Comparison of ENCODE assay signal across 1 cellular context in the genomic region with DNA sequence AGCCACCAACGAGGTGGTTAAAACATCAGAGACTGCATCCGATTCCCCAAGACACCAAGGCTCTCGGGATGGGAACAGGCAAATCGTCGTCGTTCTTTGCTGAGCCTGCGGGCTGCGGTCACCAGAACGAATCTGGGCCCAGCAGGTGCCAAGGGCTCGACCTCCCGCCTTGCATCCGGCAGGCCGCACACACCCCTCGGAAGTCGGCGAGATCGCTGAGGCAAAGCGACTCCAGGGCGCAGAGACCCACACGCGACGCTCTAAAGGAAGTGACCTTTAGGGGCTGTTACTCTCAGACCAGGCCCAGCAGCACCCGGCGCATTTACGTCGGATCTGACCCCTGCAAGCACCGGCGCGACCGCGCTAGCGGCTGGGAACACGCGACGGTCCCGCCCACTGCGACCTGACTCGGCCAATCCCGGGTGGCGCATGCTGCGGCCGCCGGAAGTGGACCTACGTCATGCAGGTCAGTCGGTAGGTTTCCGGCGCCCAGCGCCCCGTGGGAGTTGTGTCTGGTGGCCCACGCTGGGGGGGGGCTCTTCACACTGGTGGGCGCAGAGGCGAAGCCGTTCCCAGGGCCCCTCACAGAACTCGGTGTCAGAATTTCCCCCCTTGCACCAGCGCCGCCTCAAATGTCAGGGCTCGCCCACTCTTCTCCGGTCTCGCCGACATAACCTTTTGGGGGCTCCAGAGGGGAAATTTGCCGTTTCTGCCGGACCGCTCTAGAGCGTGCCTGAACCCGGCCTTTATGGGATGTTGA.
TF ChIP-seq lines count a peak whose summit lies in the region.

No MANE protein-coding gene starts in this region.

TF ChIP-seq in K562, 482 proteins besides CTCF, POLR2A, EP300 and RAD21 (continued from another document and continues in another):
- TF ChIP-seq YY1 (IDR thresholded peaks at IDR 0.05; ENCODE audit: borderline replicate concordance in 1 of 3, control insufficient read depth in 1 of 3, extremely low read depth in 1 of 3, insufficient read depth in 3 of 3, insufficient read length in 1 of 3, insufficient replicate concordance in 2 of 3, low read depth in 1 of 3, low read length in 2 of 3) (peak in 1 of 3 experiments; percentile 20), PTBP1 (IDR thresholded peaks at IDR 0.05; ENCODE audit: low read depth, low read length) (no peak), HCFC1 (IDR thresholded peaks at IDR 0.05; ENCODE audit: low read depth, low read length) (peak; percentile 75), ZNF507 (tag; conservative IDR thresholded peaks at IDR 0.05) (no peak), KLF6 (CRISPR knock-in tag; IDR thresholded peaks at IDR 0.05; ENCODE audit: borderline replicate concordance) (no peak), LCOR (CRISPR knock-in tag; IDR thresholded peaks at IDR 0.05) (0 out of 2 replicates have a peak, but pooled peaks have one; percentile 85), ZNF766 (CRISPR knock-in tag; conservative IDR thresholded peaks at IDR 0.05) (peak; percentile 72), POLR2B (IDR thresholded peaks at IDR 0.05; ENCODE audit: low read depth, partially characterized antibody) (peak; percentile 75), KLF13 (tag; IDR thresholded peaks at IDR 0.05; ENCODE audit: borderline replicate concordance, low read depth) (peak; percentile 46; the same call in 1 of the 2 replicates), BRCA1 (IDR thresholded peaks at IDR 0.05) (no peak), BRCA1 (CRISPR knock-in tag; IDR thresholded peaks at IDR 0.05) (no peak), HDAC1 (IDR thresholded peaks at IDR 0.05) (peak in 1 of 2 experiments; percentile 81; a peak in 2 of 4 replicates), L3MBTL2 (IDR thresholded peaks at IDR 0.05) (peak; percentile 96), MTA3 (IDR thresholded peaks at IDR 0.05; ENCODE audit: borderline replicate concordance) (peak; percentile 85), ZNF239 (CRISPR knock-in tag; IDR thresholded peaks at IDR 0.05) (no peak), HDAC8 (tag; IDR thresholded peaks at IDR 0.05) (no peak; the same call in 1 of the 2 replicates), CREM (IDR thresholded peaks at IDR 0.05; ENCODE audit: low read depth) (peak; percentile 97), EWSR1 (IDR thresholded peaks at IDR 0.05; ENCODE audit: borderline replicate concordance, low read depth, partially characterized antibody) (no peak), FOXA3 (CRISPR knock-in tag; conservative IDR thresholded peaks at IDR 0.05 in 1 of 2, IDR thresholded peaks at IDR 0.05 in 1 of 2) (0 out of 4 replicates have a peak, but pooled peaks of 1 of the 2 experiments have one; percentile 51), C11orf30 (IDR thresholded peaks at IDR 0.05; ENCODE audit: low read depth) (peak; percentile 93), ZZZ3 (IDR thresholded peaks at IDR 0.05) (0 out of 2 replicates have a peak, but pooled peaks have one; percentile 73), MAFK (IDR thresholded peaks at IDR 0.05; ENCODE audit: low read length) (no peak), COPS2 (conservative IDR thresholded peaks at IDR 0.05) (no peak), ZSCAN29 (IDR thresholded peaks at IDR 0.05) (no peak), CEBPB (tag; IDR thresholded peaks at IDR 0.05) (no peak), MBD2 (IDR thresholded peaks at IDR 0.05; ENCODE audit: borderline replicate concordance, low read depth) (peak; percentile 81), NFE2 (IDR thresholded peaks at IDR 0.05; ENCODE audit: low read depth) (no peak), JUN (IDR thresholded peaks at IDR 0.05; ENCODE audit: borderline replicate concordance, low read depth, low read length) (peak; percentile 54; the same call in 1 of the 2 replicates), JUN (CRISPR knock-in tag; IDR thresholded peaks at IDR 0.05; ENCODE audit: borderline replicate concordance) (no peak), SNRNP70 (optimal IDR thresholded peaks at IDR 0.05; ENCODE audit: low read depth, low read length) (no peak), ZNF408 (CRISPR knock-in tag; IDR thresholded peaks at IDR 0.05; ENCODE audit: low read depth) (no peak), ZNF76 (CRISPR knock-in tag; IDR thresholded peaks at IDR 0.05; ENCODE audit: borderline replicate concordance) (no peak), WHSC1 (IDR thresholded peaks at IDR 0.05; ENCODE audit: low read length) (no peak), FOXJ2 (tag; IDR thresholded peaks at IDR 0.05) (no peak), SNIP1 (IDR thresholded peaks at IDR 0.05; ENCODE audit: low read depth) (no peak), SMAD3 (CRISPR knock-in tag; conservative IDR thresholded peaks at IDR 0.05) (0 out of 2 replicates have a peak, but pooled peaks have one; percentile 50), NFIX (CRISPR knock-in tag; IDR thresholded peaks at IDR 0.05; ENCODE audit: low read depth) (no peak)
- TF ChIP-seq, protein P1, sequence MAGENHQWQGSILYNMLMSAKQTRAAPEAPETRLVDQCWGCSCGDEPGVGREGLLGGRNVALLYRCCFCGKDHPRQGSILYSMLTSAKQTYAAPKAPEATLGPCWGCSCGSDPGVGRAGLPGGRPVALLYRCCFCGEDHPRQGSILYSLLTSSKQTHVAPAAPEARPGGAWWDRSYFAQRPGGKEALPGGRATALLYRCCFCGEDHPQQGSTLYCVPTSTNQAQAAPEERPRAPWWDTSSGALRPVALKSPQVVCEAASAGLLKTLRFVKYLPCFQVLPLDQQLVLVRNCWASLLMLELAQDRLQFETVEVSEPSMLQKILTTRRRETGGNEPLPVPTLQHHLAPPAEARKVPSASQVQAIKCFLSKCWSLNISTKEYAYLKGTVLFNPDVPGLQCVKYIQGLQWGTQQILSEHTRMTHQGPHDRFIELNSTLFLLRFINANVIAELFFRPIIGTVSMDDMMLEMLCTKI (IDR thresholded peaks at IDR 0.05; ENCODE audit: partially characterized antibody), result no peak
- TF ChIP-seq, protein P2, sequence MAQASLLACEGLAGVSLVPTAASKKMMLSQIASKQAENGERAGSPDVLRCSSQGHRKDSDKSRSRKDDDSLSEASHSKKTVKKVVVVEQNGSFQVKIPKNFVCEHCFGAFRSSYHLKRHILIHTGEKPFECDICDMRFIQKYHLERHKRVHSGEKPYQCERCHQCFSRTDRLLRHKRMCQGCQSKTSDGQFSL (CRISPR knock-in tag; IDR thresholded peaks at IDR 0.05), result peak; percentile 98
- TF ChIP-seq, protein P2 (tag; IDR thresholded peaks at IDR 0.05), result peak in 1 of 2 experiments; percentile 91; a peak in 2 of 4 replicates
- TF ChIP-seq, protein P3, sequence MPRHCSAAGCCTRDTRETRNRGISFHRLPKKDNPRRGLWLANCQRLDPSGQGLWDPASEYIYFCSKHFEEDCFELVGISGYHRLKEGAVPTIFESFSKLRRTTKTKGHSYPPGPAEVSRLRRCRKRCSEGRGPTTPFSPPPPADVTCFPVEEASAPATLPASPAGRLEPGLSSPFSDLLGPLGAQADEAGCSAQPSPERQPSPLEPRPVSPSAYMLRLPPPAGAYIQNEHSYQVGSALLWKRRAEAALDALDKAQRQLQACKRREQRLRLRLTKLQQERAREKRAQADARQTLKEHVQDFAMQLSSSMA (CRISPR knock-in tag; IDR thresholded peaks at IDR 0.05), result no peak
- TF ChIP-seq, protein P4, sequence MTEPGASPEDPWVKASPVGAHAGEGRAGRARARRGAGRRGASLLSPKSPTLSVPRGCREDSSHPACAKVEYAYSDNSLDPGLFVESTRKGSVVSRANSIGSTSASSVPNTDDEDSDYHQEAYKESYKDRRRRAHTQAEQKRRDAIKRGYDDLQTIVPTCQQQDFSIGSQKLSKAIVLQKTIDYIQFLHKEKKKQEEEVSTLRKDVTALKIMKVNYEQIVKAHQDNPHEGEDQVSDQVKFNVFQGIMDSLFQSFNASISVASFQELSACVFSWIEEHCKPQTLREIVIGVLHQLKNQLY (CRISPR knock-in tag; conservative IDR thresholded peaks at IDR 0.05), result 0 out of 4 replicates have a peak, but pooled peaks of 1 of the 2 experiments have one; percentile 48
- TF ChIP-seq, protein P5, sequence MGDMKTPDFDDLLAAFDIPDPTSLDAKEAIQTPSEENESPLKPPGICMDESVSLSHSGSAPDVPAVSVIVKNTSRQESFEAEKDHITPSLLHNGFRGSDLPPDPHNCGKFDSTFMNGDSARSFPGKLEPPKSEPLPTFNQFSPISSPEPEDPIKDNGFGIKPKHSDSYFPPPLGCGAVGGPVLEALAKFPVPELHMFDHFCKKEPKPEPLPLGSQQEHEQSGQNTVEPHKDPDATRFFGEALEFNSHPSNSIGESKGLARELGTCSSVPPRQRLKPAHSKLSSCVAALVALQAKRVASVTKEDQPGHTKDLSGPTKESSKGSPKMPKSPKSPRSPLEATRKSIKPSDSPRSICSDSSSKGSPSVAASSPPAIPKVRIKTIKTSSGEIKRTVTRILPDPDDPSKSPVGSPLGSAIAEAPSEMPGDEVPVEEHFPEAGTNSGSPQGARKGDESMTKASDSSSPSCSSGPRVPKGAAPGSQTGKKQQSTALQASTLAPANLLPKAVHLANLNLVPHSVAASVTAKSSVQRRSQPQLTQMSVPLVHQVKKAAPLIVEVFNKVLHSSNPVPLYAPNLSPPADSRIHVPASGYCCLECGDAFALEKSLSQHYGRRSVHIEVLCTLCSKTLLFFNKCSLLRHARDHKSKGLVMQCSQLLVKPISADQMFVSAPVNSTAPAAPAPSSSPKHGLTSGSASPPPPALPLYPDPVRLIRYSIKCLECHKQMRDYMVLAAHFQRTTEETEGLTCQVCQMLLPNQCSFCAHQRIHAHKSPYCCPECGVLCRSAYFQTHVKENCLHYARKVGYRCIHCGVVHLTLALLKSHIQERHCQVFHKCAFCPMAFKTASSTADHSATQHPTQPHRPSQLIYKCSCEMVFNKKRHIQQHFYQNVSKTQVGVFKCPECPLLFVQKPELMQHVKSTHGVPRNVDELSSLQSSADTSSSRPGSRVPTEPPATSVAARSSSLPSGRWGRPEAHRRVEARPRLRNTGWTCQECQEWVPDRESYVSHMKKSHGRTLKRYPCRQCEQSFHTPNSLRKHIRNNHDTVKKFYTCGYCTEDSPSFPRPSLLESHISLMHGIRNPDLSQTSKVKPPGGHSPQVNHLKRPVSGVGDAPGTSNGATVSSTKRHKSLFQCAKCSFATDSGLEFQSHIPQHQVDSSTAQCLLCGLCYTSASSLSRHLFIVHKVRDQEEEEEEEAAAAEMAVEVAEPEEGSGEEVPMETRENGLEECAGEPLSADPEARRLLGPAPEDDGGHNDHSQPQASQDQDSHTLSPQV (IDR thresholded peaks at IDR 0.05), result peak; percentile 66; the same call in 1 of the 2 replicates
- TF ChIP-seq, protein P6, sequence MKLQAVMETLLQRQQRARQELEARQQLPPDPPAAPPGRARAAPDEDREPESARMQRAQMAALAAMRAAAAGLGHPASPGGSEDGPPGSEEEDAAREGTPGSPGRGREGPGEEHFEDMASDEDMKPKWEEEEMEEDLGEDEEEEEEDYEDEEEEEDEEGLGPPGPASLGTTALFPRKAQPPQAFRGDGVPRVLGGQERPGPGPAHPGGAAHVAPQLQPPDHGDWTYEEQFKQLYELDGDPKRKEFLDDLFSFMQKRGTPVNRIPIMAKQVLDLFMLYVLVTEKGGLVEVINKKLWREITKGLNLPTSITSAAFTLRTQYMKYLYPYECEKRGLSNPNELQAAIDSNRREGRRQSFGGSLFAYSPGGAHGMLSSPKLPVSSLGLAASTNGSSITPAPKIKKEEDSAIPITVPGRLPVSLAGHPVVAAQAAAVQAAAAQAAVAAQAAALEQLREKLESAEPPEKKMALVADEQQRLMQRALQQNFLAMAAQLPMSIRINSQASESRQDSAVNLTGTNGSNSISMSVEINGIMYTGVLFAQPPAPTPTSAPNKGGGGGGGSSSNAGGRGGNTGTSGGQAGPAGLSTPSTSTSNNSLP (IDR thresholded peaks at IDR 0.05; ENCODE audit: borderline replicate concordance, low read depth, low read length), result no peak
- TF ChIP-seq, protein P7, sequence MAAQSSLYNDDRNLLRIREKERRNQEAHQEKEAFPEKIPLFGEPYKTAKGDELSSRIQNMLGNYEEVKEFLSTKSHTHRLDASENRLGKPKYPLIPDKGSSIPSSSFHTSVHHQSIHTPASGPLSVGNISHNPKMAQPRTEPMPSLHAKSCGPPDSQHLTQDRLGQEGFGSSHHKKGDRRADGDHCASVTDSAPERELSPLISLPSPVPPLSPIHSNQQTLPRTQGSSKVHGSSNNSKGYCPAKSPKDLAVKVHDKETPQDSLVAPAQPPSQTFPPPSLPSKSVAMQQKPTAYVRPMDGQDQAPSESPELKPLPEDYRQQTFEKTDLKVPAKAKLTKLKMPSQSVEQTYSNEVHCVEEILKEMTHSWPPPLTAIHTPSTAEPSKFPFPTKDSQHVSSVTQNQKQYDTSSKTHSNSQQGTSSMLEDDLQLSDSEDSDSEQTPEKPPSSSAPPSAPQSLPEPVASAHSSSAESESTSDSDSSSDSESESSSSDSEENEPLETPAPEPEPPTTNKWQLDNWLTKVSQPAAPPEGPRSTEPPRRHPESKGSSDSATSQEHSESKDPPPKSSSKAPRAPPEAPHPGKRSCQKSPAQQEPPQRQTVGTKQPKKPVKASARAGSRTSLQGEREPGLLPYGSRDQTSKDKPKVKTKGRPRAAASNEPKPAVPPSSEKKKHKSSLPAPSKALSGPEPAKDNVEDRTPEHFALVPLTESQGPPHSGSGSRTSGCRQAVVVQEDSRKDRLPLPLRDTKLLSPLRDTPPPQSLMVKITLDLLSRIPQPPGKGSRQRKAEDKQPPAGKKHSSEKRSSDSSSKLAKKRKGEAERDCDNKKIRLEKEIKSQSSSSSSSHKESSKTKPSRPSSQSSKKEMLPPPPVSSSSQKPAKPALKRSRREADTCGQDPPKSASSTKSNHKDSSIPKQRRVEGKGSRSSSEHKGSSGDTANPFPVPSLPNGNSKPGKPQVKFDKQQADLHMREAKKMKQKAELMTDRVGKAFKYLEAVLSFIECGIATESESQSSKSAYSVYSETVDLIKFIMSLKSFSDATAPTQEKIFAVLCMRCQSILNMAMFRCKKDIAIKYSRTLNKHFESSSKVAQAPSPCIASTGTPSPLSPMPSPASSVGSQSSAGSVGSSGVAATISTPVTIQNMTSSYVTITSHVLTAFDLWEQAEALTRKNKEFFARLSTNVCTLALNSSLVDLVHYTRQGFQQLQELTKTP (IDR thresholded peaks at IDR 0.05; ENCODE audit: low read depth in 1 of 2, partially characterized antibody in 2 of 2), result peak in 1 of 2 experiments; percentile 27
- TF ChIP-seq, protein P8, sequence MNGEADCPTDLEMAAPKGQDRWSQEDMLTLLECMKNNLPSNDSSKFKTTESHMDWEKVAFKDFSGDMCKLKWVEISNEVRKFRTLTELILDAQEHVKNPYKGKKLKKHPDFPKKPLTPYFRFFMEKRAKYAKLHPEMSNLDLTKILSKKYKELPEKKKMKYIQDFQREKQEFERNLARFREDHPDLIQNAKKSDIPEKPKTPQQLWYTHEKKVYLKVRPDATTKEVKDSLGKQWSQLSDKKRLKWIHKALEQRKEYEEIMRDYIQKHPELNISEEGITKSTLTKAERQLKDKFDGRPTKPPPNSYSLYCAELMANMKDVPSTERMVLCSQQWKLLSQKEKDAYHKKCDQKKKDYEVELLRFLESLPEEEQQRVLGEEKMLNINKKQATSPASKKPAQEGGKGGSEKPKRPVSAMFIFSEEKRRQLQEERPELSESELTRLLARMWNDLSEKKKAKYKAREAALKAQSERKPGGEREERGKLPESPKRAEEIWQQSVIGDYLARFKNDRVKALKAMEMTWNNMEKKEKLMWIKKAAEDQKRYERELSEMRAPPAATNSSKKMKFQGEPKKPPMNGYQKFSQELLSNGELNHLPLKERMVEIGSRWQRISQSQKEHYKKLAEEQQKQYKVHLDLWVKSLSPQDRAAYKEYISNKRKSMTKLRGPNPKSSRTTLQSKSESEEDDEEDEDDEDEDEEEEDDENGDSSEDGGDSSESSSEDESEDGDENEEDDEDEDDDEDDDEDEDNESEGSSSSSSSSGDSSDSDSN (IDR thresholded peaks at IDR 0.05; ENCODE audit: borderline replicate concordance in 1 of 2, low read depth in 2 of 2, low read length in 2 of 2), result peak in 1 of 2 experiments; percentile 59; a peak in 1 of 4 replicates
